1 cellular context compared by ENCODE assay signal in genomic region chr12:94168041-94168440, GRCh38.
TF ChIP-seq lines count a peak whose summit lies in the region.

No MANE protein-coding gene starts in this region.

TF ChIP-seq in GM23338, 12 proteins besides CTCF, POLR2A, EP300 and RAD21 (continued from another document):
- TF ChIP-seq ETS1 (IDR thresholded peaks at IDR 0.05) = no peak
